Comparison of ENCODE assay signal across 7 cellular contexts in genomic region chr12:116096874-116097273, GRCh38.
"Had no signal": no experiment of that assay in that cellular context is flagged by ENCODE, and none has a peak within 500 bp of the region (broad histone marks: within the 10 kb centered on the region; RNA-seq: fewer than 3 reads in every experiment).

No MANE protein-coding gene starts in this region.

- H2AFZ ChIP-seq: GM23338 had no signal

- H3K4me3 ChIP-seq: GM23338 had no signal

- FAIRE-seq: H1, H54, HTR-8/SVneo had no signal

- H3K4me2 ChIP-seq: GM23338 had no signal

- DNase-seq: H9, HCEC 1CT, KBM-7 had no signal

- ATAC-seq: GM23338 had no signal
